16 cellular contexts compared by ENCODE assay signal in genomic region chr16:4015275-4015990, GRCh38.
DNase-seq lines count a peak whose midpoint lies in the region; ATAC-seq and TF ChIP-seq lines count a peak whose summit lies in the region.
"Had no signal": no experiment of that assay in that cellular context is flagged by ENCODE, and none has a peak within 500 bp of the region (broad histone marks: within the 10 kb centered on the region; RNA-seq: fewer than 3 reads in every experiment).

No MANE protein-coding gene starts in this region.

- TF ChIP-seq POLR2A in Peyer's patch (IDR thresholded peaks at IDR 0.05) = peak in 1 of 2 donors; percentile 15

- no peak overlapping the region for H3K4me3 Mint-ChIP-seq in osteocyte (ENCODE audit: unreplicated experiment)
- H3K4me3 Mint-ChIP-seq: activated B cell treated with CpG ODN at 0.5 μM for 24 hours had no signal

- H3K27me3 ChIP-seq in Peyer's patch (no peaks in the 10 kb centered on the region), hepatocyte (no peaks in the 10 kb centered on the region)
- H3K27me3 ChIP-seq: adrenal gland had no signal

- H3K36me3 ChIP-seq in Peyer's patch (no peaks in the 10 kb centered on the region), hepatocyte (replicated peaks; ENCODE audit: insufficient read depth, low read depth) (no peaks in the 10 kb centered on the region)
- H3K36me3 ChIP-seq: adrenal gland had no signal

- H3K9me3 ChIP-seq in Peyer's patch = no peaks in the 10 kb centered on the region
- H3K9me3 ChIP-seq in hepatocyte (ENCODE audit: low read depth) = no peaks in the 10 kb centered on the region
- H3K9me3 ChIP-seq: adrenal gland had no signal

- H3K36me3 Mint-ChIP-seq in osteocyte (ENCODE audit: unreplicated experiment) = no peaks in the 10 kb centered on the region

- peak overlapping the region in 3 of 4 donors; percentile 53 to 82 (median 81) for H3K27ac ChIP-seq in Peyer's patch
- H3K27ac ChIP-seq in hepatocyte = peak overlapping the region; percentile 83
- H3K27ac ChIP-seq: adrenal gland had no signal

- H4K20me1 ChIP-seq in hepatocyte (ENCODE audit: insufficient read depth, poor library complexity, severe bottlenecking) = no peaks in the 10 kb centered on the region

- WGBS in hepatocyte (ENCODE audit: low lambda C conversion rate, missing lambda C conversion rate) = 55% methylated on average over 19 of the region's 19 CpGs

- H3K4me1 ChIP-seq in Peyer's patch (peaks cover 0 to 67% (median 3%) of the 10 kb centered on the region in 4 donors), hepatocyte (ENCODE audit: insufficient read depth) (peaks cover 16% of the 10 kb centered on the region)

- H3K79me2 ChIP-seq in hepatocyte = no peaks in the 10 kb centered on the region

- peak overlapping the region; percentile 23 for H3K27ac Mint-ChIP-seq in osteocyte (ENCODE audit: unreplicated experiment)
- H3K27ac Mint-ChIP-seq: activated B cell treated with CpG ODN at 0.5 μM for 24 hours had no signal

- ATAC-seq in GM18519 (IDR thresholded peaks at IDR 0.05; ENCODE audit: low FRiP score, unreplicated experiment) = no peak

- in situ Hi-C loops in Caki2 (cut with HindIII; ENCODE audit: low pct_unique_long_range_greater_than_20kb, low sequenced_read_pairs) = no loop called here

- H3K4me1 Mint-ChIP-seq in osteocyte (ENCODE audit: unreplicated experiment) = peaks cover 66% of the 10 kb centered on the region
- H3K4me1 Mint-ChIP-seq: activated B cell treated with CpG ODN at 0.5 μM for 24 hours had no signal

- no peaks in the 10 kb centered on the region for H3K9me3 Mint-ChIP-seq in osteocyte (ENCODE audit: unreplicated experiment)
- H3K9me3 Mint-ChIP-seq: activated B cell treated with CpG ODN at 0.5 μM for 24 hours had no signal

- DNase-seq in Caki2 (ENCODE audit: low read depth) (peak; percentile 93), Peyer's patch (peak in 2 of 3 donors; percentile 65 to 70), hepatocyte (ENCODE audit: low spot score) (peak; percentile 80), osteocyte (ENCODE audit: extremely low spot score, unreplicated experiment) (no peak), 8988T (no peak), DMS153 (lab: John Stamatoyannopoulos, UW) (no peak)
- DNase-seq in effector CD4-positive, alpha-beta T cell = no peak
- DNase-seq: activated B cell treated with CpG ODN at 0.5 μM for 24 hours; activated T-cell treated with anti-CD3 and anti-CD28 coated beads for 4 hours; DND-41; foreskin melanocyte; NCI-H2081; NK-92 treated with Interleukin-12 subunit alpha and Interleukin-12 subunit beta, amount 100 ng/mL, for 24 hours; stimulated activated CD4-positive, alpha-beta T cell treated with anti-CD3 and anti-CD28 coated beads, Interleukin-15, amount 100 ng/mL, for 24 hours had no signal

- no peaks in the 10 kb centered on the region for H3K27me3 Mint-ChIP-seq in osteocyte (ENCODE audit: unreplicated experiment)

- no peaks in the 10 kb centered on the region for H3K9me2 ChIP-seq in hepatocyte (replicated peaks; ENCODE audit: insufficient read depth)

- TF ChIP-seq CTCF in Peyer's patch (IDR thresholded peaks at IDR 0.05) (no peak), hepatocyte (IDR thresholded peaks at IDR 0.05; ENCODE audit: poor library complexity) (no peak), osteocyte (IDR thresholded peaks at IDR 0.05) (no peak)

- no peak overlapping the region for H2AFZ ChIP-seq in hepatocyte

- peak overlapping the region; percentile 4 for H3K4me2 ChIP-seq in hepatocyte

- H3K4me3 ChIP-seq in Peyer's patch (peak overlapping the region in 1 of 4 donors; percentile 20), hepatocyte (no peak overlapping the region)
- H3K4me3 ChIP-seq: adrenal gland had no signal

Comparison
In these comparisons a context has a peak if more than half of its experiments do, and no peak if none do; other contexts are left out.
1. DNase-seq: peak in Caki2 (single experiment), Peyer's patch (2 of 3) and hepatocyte (single experiment); none in osteocyte (single experiment), 8988T (single experiment), effector CD4-positive, alpha-beta T cell (single experiment) and DMS153 (single experiment).